8 cellular contexts compared by ENCODE assay signal in the genomic region with DNA sequence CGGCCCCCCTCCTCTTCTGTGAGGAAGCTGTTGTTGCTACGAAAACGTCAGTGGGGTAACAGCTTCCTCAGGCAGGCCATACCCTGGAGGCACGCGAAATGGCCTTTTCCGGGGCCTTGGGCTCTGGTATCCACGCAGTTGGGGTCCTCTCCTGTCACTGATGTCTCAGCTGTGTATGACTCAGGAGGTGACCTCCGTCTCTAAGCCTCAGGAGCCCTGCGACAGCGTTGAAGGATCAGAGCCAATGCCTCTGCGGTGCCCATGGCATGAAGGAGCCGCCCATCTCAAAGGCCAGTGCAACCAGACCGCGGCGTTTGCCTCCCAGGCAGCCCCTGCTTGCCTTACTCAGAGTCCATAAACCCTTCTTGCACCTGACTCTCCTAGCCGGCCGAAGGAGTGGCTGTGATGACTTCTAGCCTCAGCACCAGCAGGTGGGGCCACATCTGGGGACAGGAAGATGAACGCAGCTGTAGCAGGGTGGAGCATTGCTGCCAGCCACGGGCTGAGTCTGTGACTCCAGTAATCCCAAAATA. TPM values are rescaled to one million over a fixed set of nuclear protein-coding genes. Genes with fewer than 3 reads are reported as not detected.
DNase-seq lines count a peak whose midpoint lies in the region; ATAC-seq and TF ChIP-seq lines count a peak whose summit lies in the region.

No MANE protein-coding gene starts in this region.

- no peaks in the 10 kb centered on the region for H3K36me3 Mint-ChIP-seq in activated naive CD4-positive, alpha-beta T cell treated with anti-CD3 and anti-CD28 coated beads, Interleukin-2, amount 50 U/mL, for 24 hours

- peak; percentile 82 for DNase-seq in ELF-1 (ENCODE audit: low read depth, low spot score)
- DNase-seq in H7, result peak; percentile 72
- no peak for DNase-seq in left lung
- DNase-seq in GF-D8 (lab: John Stamatoyannopoulos, UW), result no peak
- DNase-seq in mesenteric fat pad (ENCODE audit: low spot score), result no peak

- H3F3A ChIP-seq in Loucy (ENCODE audit: low read depth), result no peaks in the 10 kb centered on the region

- H3K79me2 ChIP-seq in Loucy (ENCODE audit: insufficient read depth, low read length), result peaks cover 43% of the 10 kb centered on the region

- no peak overlapping the region for H3K27ac Mint-ChIP-seq in activated naive CD4-positive, alpha-beta T cell treated with anti-CD3 and anti-CD28 coated beads, Interleukin-2, amount 50 U/mL, for 24 hours

- no peaks in the 10 kb centered on the region for H3K9me2 ChIP-seq in Loucy (replicated peaks; ENCODE audit: low read depth, low read length)

- H4K20me1 ChIP-seq in Loucy (ENCODE audit: insufficient read depth, low read length, poor library complexity, severe bottlenecking), result peaks cover 19% of the 10 kb centered on the region

- no peak for ATAC-seq in left lung

- H3K27me3 ChIP-seq in H7 (ENCODE audit: control insufficient read depth, insufficient read depth, low read length) (no peaks in the 10 kb centered on the region), Loucy (ENCODE audit: insufficient read depth, low read length, poor library complexity, severe bottlenecking) (no peaks in the 10 kb centered on the region), left lung (no peaks in the 10 kb centered on the region)

- peak overlapping the region; percentile 84 for H3K4me3 Mint-ChIP-seq in activated naive CD4-positive, alpha-beta T cell treated with anti-CD3 and anti-CD28 coated beads, Interleukin-2, amount 50 U/mL, for 24 hours

- TF ChIP-seq CTCF in 22Rv1 (IDR thresholded peaks at IDR 0.05), result peak; percentile 40
- peak; percentile 21; the same call in 1 of the 2 replicates for TF ChIP-seq CTCF in Loucy (conservative IDR thresholded peaks at IDR 0.05; ENCODE audit: low read length)
- TF ChIP-seq CTCF in left lung (IDR thresholded peaks at IDR 0.05), result no peak

- H3K4me1 Mint-ChIP-seq in activated naive CD4-positive, alpha-beta T cell treated with anti-CD3 and anti-CD28 coated beads, Interleukin-2, amount 50 U/mL, for 24 hours, result peaks cover 25% of the 10 kb centered on the region

- intact Hi-C loops in left lung (cut with DNase I), result no loop called here

- H3K36me3 ChIP-seq in H7 (replicated peaks; ENCODE audit: control insufficient read depth, insufficient read depth, low read length), result no peaks in the 10 kb centered on the region; the same call in 1 of the 2 replicates
- no peaks in the 10 kb centered on the region for H3K36me3 ChIP-seq in Loucy (ENCODE audit: insufficient read depth, low read length)
- peaks cover 0 to 10% of the 10 kb centered on the region in 2 donors for H3K36me3 ChIP-seq in left lung

- peak overlapping the region; percentile 90 for H3K4me2 ChIP-seq in Loucy (ENCODE audit: low read depth, low read length, poor library complexity, severe bottlenecking)

- H3K9me3 Mint-ChIP-seq in activated naive CD4-positive, alpha-beta T cell treated with anti-CD3 and anti-CD28 coated beads, Interleukin-2, amount 50 U/mL, for 24 hours, result no peaks in the 10 kb centered on the region

- no peaks in the 10 kb centered on the region for H3K9me3 ChIP-seq in Loucy (ENCODE audit: insufficient read depth, low read depth, low read length)
- no peaks in the 10 kb centered on the region for H3K9me3 ChIP-seq in left lung

- peak overlapping the region; percentile 89 for H3K9ac ChIP-seq in Loucy (ENCODE audit: low read depth, low read length, poor library complexity, severe bottlenecking)

- H3K4me3 ChIP-seq in H7 (ENCODE audit: insufficient read depth, low read depth, low read length), result peak overlapping the region; percentile 36
- H3K4me3 ChIP-seq in Loucy (ENCODE audit: low read length, poor library complexity, severe bottlenecking), result peak overlapping the region; percentile 83
- peak overlapping the region; percentile 44 to 55 for H3K4me3 ChIP-seq in left lung

- H2AFZ ChIP-seq in Loucy (ENCODE audit: low read length), result no peak overlapping the region

- H3K27ac ChIP-seq in 22Rv1 (peak overlapping the region; percentile 92), left lung (no peak overlapping the region)

- H3K27me3 Mint-ChIP-seq in activated naive CD4-positive, alpha-beta T cell treated with anti-CD3 and anti-CD28 coated beads, Interleukin-2, amount 50 U/mL, for 24 hours, result no peaks in the 10 kb centered on the region

- H3K4me1 ChIP-seq in Loucy (ENCODE audit: insufficient read depth, low read length, poor library complexity, severe bottlenecking) (peaks cover 17% of the 10 kb centered on the region), left lung (peaks cover 11 to 55% of the 10 kb centered on the region in 2 donors)

RNA-seq across cellular contexts. Expression of gene MXD3, which starts 1.0 kb away (rescaled TPM):
- 26.4 and 27.2 TPM in 2 replicates for total RNA-seq in H7 (2014; rRNA removed; shearing (Covaris generic))
- total RNA-seq in left lung (10 to 100 TPM; 10.8 to 12.4 TPM), mesenteric fat pad (7.2 TPM)

RNA-seq across cellular contexts. Expression of gene PRELID1, which starts 9.1 kb away (rescaled TPM):
- total RNA-seq in H7 (2014; rRNA removed; shearing (Covaris generic)), result 360 and 469 TPM in 2 replicates
- total RNA-seq in left lung, result 100 to 1,000 TPM in 1 of 2 donors, 10 to 100 TPM in 1; 87.8 to 154 TPM
- 110 TPM for total RNA-seq in mesenteric fat pad

RNA-seq across cellular contexts. Expression of gene RAB24, which starts 9.2 kb away (rescaled TPM):
- total RNA-seq in H7 (2014; rRNA removed; shearing (Covaris generic)), result 25.4 and 35.7 TPM in 2 replicates
- total RNA-seq in left lung, result 10 to 100 TPM; 30.3 to 36.2 TPM
- 23.1 TPM for total RNA-seq in mesenteric fat pad

RNA-seq across cellular contexts. Expression of gene LMAN2, which starts 38.8 kb away (rescaled TPM):
- total RNA-seq in H7 (2014; rRNA removed; shearing (Covaris generic)), result 221 and 225 TPM in 2 replicates
- total RNA-seq in left lung, result 100 to 1,000 TPM; 133 to 155 TPM
- total RNA-seq in mesenteric fat pad, result 90.9 TPM

RNA-seq across cellular contexts. Expression of gene RGS14, which starts 45.0 kb away (rescaled TPM):
- total RNA-seq in H7 (2014; rRNA removed; shearing (Covaris generic)), result 31.0 and 32.4 TPM in 2 replicates
- total RNA-seq in left lung (10 to 100 TPM; 14.2 to 28.2 TPM), mesenteric fat pad (8.2 TPM)

Comparison
In these comparisons a context has a peak if more than half of its experiments do, and no peak if none do; other contexts are left out.
1. CTCF ChIP-seq: peak in 22Rv1 (single experiment) and Loucy (single experiment); none in left lung (0 of 2).
2. DNase-seq: peak in ELF-1 (single experiment) and H7 (single experiment); none in left lung (0 of 2), GF-D8 (single experiment) and mesenteric fat pad (single experiment).
3. Peak in every context shown above with its lines, with median percentiles within 50 percentile points of each other: H3K4me3 ChIP-seq.